Comparison of ENCODE assay signal across 32 cellular contexts in genomic region chr1:9052272-9053049, GRCh38. TPM values are rescaled to one million over a fixed set of nuclear protein-coding genes. Genes with fewer than 3 reads are reported as not detected.
"Had no signal": no experiment of that assay in that cellular context is flagged by ENCODE, and none has a peak within 500 bp of the region (broad histone marks: within the 10 kb centered on the region; RNA-seq: fewer than 3 reads in every experiment).

No MANE protein-coding gene starts in this region.

- H3K4me2 ChIP-seq: SK-N-SH had no signal

- H3K4me1 Mint-ChIP-seq: activated CD4-positive, alpha-beta T cell treated with anti-CD3 and anti-CD28 coated beads, Interleukin-2, amount 10 ng/mL, durations not matched to agents 7 days and 5 days; activated naive CD4-positive, alpha-beta T cell treated with anti-CD3 and anti-CD28 coated beads, Interleukin-2, amount 10 ng/mL, durations not matched to agents 7 days and 5 days; brain; central memory CD8-positive, alpha-beta T cell had no signal

- H3K4me1 ChIP-seq: Peyer's patch, SJCRH30 had no signal

- H3K9ac ChIP-seq: SK-N-SH had no signal

- H3K4me3 ChIP-seq: K562, Peyer's patch, SJCRH30 had no signal

- H3K27me3 Mint-ChIP-seq: activated CD4-positive, alpha-beta memory T cell treated with anti-CD3 and anti-CD28 coated beads for 36 hours; brain had no signal

- H3K27me3 ChIP-seq: Peyer's patch, SJCRH30 had no signal

- ATAC-seq: K562 had no signal

- H3K27ac ChIP-seq: Peyer's patch, RWPE1, SJCRH30, WERI-Rb-1 had no signal

- H3K36me3 Mint-ChIP-seq: activated CD4-positive, alpha-beta memory T cell treated with anti-CD3 and anti-CD28 coated beads for 36 hours; activated naive CD4-positive, alpha-beta T cell treated with anti-CD3 and anti-CD28 coated beads, Interleukin-2, amount 10 ng/mL, durations not matched to agents 7 days and 5 days; brain had no signal

- H3K36me3 ChIP-seq: SJCRH30, WERI-Rb-1 had no signal

- FAIRE-seq: astrocyte, K562 had no signal

- H3K9me3 ChIP-seq: Peyer's patch, SJCRH30, SK-N-SH had no signal

- H3K9me3 Mint-ChIP-seq: activated CD4-positive, alpha-beta memory T cell treated with anti-CD3 and anti-CD28 coated beads for 36 hours; activated CD4-positive, alpha-beta T cell treated with anti-CD3 and anti-CD28 coated beads, Interleukin-2, amount 10 ng/mL, durations not matched to agents 7 days and 5 days; activated naive CD4-positive, alpha-beta T cell treated with anti-CD3 and anti-CD28 coated beads, Interleukin-2, amount 10 ng/mL, durations not matched to agents 7 days and 5 days; activated T-helper 2 cell treated with anti-CD3 and anti-CD28 coated beads, Interferon-gamma antibody, Interleukin-2, Interleukin-4, amounts not matched to agents 10 μg/mL and 5 μg/mL and 100 μg/mL, durations not matched to agents 14 hours and 24 hours and 36 hours; brain; central memory CD8-positive, alpha-beta T cell had no signal

- DNase-seq: activated CD4-positive, alpha-beta memory T cell treated with anti-CD3 and anti-CD28 coated beads for 36 hours; activated CD4-positive, alpha-beta T cell treated with anti-CD3 and anti-CD28 coated beads, Interleukin-2, amount 10 ng/mL, durations not matched to agents 7 days and 5 days; activated CD4-positive, CD25-positive, alpha-beta regulatory T cell treated with anti-CD3 and anti-CD28 coated beads, Interleukin-2, amount 50 U/mL, for 72 hours; activated CD8-positive, alpha-beta memory T cell treated with anti-CD3 and anti-CD28 coated beads for 24 hours; activated gamma-delta T cell treated with Interleukin-2 at 50 U/mL for 16 hours; activated naive CD4-positive, alpha-beta T cell treated with anti-CD3 and anti-CD28 coated beads, Interleukin-2, amount 10 ng/mL, durations not matched to agents 7 days and 5 days; activated T-cell treated with anti-CD3 and anti-CD28 coated beads for 4 hours; activated T-cell treated with anti-CD3 and anti-CD28 coated beads, Interleukin-2, amount 50 U/mL, for 48 hours; amniotic stem cell; MM.1S; NCI-H1048; NCI-H1417; NCI-H1694; NCI-H2029; NCI-H2107; NCI-H510A treated with DMSO at 0.1 percent for 48 hours; NCI-H69; NK-92 treated with Interleukin-12 subunit alpha and Interleukin-12 subunit beta, amount 100 ng/mL, for 24 hours; OCI-M1; Right ventricle myocardium superior; SJCRH30; SK-N-SH; T-helper 1 cell; WERI-Rb-1 had no signal

- H3K4me3 Mint-ChIP-seq: activated CD4-positive, alpha-beta memory T cell treated with anti-CD3 and anti-CD28 coated beads for 36 hours; activated CD4-positive, alpha-beta T cell treated with anti-CD3 and anti-CD28 coated beads, Interleukin-2, amount 10 ng/mL, durations not matched to agents 7 days and 5 days; activated naive CD4-positive, alpha-beta T cell treated with anti-CD3 and anti-CD28 coated beads, Interleukin-2, amount 10 ng/mL, durations not matched to agents 7 days and 5 days; brain; central memory CD8-positive, alpha-beta T cell had no signal

- H3K27ac Mint-ChIP-seq: activated CD4-positive, alpha-beta memory T cell treated with anti-CD3 and anti-CD28 coated beads for 36 hours; activated CD4-positive, alpha-beta T cell treated with anti-CD3 and anti-CD28 coated beads, Interleukin-2, amount 10 ng/mL, durations not matched to agents 7 days and 5 days; activated naive CD4-positive, alpha-beta T cell treated with anti-CD3 and anti-CD28 coated beads, Interleukin-2, amount 10 ng/mL, durations not matched to agents 7 days and 5 days; activated T-helper 2 cell treated with anti-CD3 and anti-CD28 coated beads, Interferon-gamma antibody, Interleukin-2, Interleukin-4, amounts not matched to agents 10 μg/mL and 5 μg/mL and 100 μg/mL, durations not matched to agents 14 hours and 24 hours and 36 hours had no signal

RNA-seq across cellular contexts. Expression of gene SLC2A5, which starts 17.0 kb away (rescaled TPM):
- total RNA-seq: activated CD4-positive, alpha-beta memory T cell treated with anti-CD3 and anti-CD28 coated beads for 36 hours; activated CD4-positive, alpha-beta T cell treated with anti-CD3 and anti-CD28 coated beads, Interleukin-2, amount 10 ng/mL, durations not matched to agents 7 days and 5 days; activated T-helper 2 cell treated with anti-CD3 and anti-CD28 coated beads, Interferon-gamma antibody, Interleukin-2, Interleukin-4, amounts not matched to agents 10 μg/mL and 5 μg/mL and 100 μg/mL, durations not matched to agents 14 hours and 24 hours and 36 hours; K562; SJCRH30 had no signal

RNA-seq across cellular contexts. Expression of gene SLC2A7, which starts 26.2 kb away (rescaled TPM):
- total RNA-seq: activated CD4-positive, alpha-beta memory T cell treated with anti-CD3 and anti-CD28 coated beads for 36 hours; activated CD4-positive, alpha-beta T cell treated with anti-CD3 and anti-CD28 coated beads, Interleukin-2, amount 10 ng/mL, durations not matched to agents 7 days and 5 days; activated T-helper 2 cell treated with anti-CD3 and anti-CD28 coated beads, Interferon-gamma antibody, Interleukin-2, Interleukin-4, amounts not matched to agents 10 μg/mL and 5 μg/mL and 100 μg/mL, durations not matched to agents 14 hours and 24 hours and 36 hours; astrocyte; K562; Right ventricle myocardium superior; SJCRH30; T-helper 2 cell treated with Interferon-gamma antibody and Interleukin-4, amounts not matched to agents 100 ng/mL and 5 ng/mL, for 36 hours had no signal
- polyA plus RNA-seq: K562, SK-N-SH had no signal
